ENCODE assay signal across 26 cellular contexts in genomic region chr2:85787981-85788340, GRCh38. TPM values are rescaled to one million over a fixed set of nuclear protein-coding genes. Genes with fewer than 3 reads are reported as not detected.
"Had no signal": no experiment of that assay in that cellular context is flagged by ENCODE, and none has a peak within 500 bp of the region (broad histone marks: within the 10 kb centered on the region; RNA-seq: fewer than 3 reads in every experiment).

No MANE protein-coding gene starts in this region.

- DNase-seq: activated CD4-positive, alpha-beta memory T cell treated with anti-CD3 and anti-CD28 coated beads, Interleukin-2, amount 10 ng/mL, durations not matched to agents 7 days and 5 days; activated CD4-positive, alpha-beta T cell treated with anti-CD3 and anti-CD28 coated beads, Interleukin-2, amount 10 ng/mL, durations not matched to agents 7 days and 5 days; activated CD4-positive, CD25-positive, alpha-beta regulatory T cell treated with anti-CD3 and anti-CD28 coated beads, Interleukin-2, amount 50 U/mL, for 72 hours; activated CD8-positive, alpha-beta memory T cell treated with anti-CD3 and anti-CD28 coated beads, Interleukin-2, amount 50 U/mL, for 48 hours; activated gamma-delta T cell treated with Interleukin-2 at 50 U/mL for 16 hours; activated naive CD4-positive, alpha-beta T cell treated with anti-CD3 and anti-CD28 coated beads, Interleukin-2, amount 50 U/mL, for 16 hours; activated T-cell treated with anti-CD3 and anti-CD28 coated beads, Interleukin-2, amount 50 U/mL, for 24 hours; amniotic stem cell; colonic mucosa; effector CD8-positive, alpha-beta T cell; gastrocnemius medialis; islet precursor cell; lower lobe of right lung; mesenchymal stem cell; right cardiac atrium; stimulated activated naive CD4-positive, alpha-beta T cell; T-helper 17 cell; T1000; trophoblast cell; uterus had no signal

- H3K27ac ChIP-seq: colonic mucosa, gastrocnemius medialis, hepatocyte, lower lobe of right lung, skin epidermis, uterus had no signal

- H3K27me3 ChIP-seq: colonic mucosa, gastrocnemius medialis, hepatocyte, uterus had no signal

- H3K9me3 Mint-ChIP-seq: activated CD4-positive, alpha-beta memory T cell treated with anti-CD3 and anti-CD28 coated beads, Interleukin-2, amount 10 ng/mL, durations not matched to agents 7 days and 5 days; activated CD4-positive, alpha-beta T cell treated with anti-CD3 and anti-CD28 coated beads, Interleukin-2, amount 10 ng/mL, durations not matched to agents 7 days and 5 days; activated T-cell treated with anti-CD3 and anti-CD28 coated beads, Interleukin-2, amount 50 U/mL, for 24 hours; activated T-helper 17 cell treated with anti-CD3 and anti-CD28 coated beads, Interleukin-2, amount 50 U/mL, for 72 hours; naive thymus-derived CD8-positive, alpha-beta T cell; neural crest cell had no signal

- ATAC-seq: activated T-helper 17 cell treated with anti-CD3 and anti-CD28 coated beads, Interleukin-2, amount 50 U/mL, for 72 hours; gastrocnemius medialis; lower lobe of right lung; naive thymus-derived CD8-positive, alpha-beta T cell; right cardiac atrium; SK-N-SH treated with all-trans-retinoic acid at 6 μM for 48 hours; T-helper 17 cell had no signal

- H3K4me3 ChIP-seq: colonic mucosa, gastrocnemius medialis, hepatocyte, lower lobe of right lung, skin epidermis, uterus had no signal

- H3K9me3 ChIP-seq: colonic mucosa, gastrocnemius medialis, lower lobe of right lung, uterus had no signal

- H3K4me3 Mint-ChIP-seq: activated CD4-positive, alpha-beta memory T cell treated with anti-CD3 and anti-CD28 coated beads, Interleukin-2, amount 10 ng/mL, durations not matched to agents 7 days and 5 days; activated CD4-positive, alpha-beta T cell treated with anti-CD3 and anti-CD28 coated beads, Interleukin-2, amount 10 ng/mL, durations not matched to agents 7 days and 5 days; activated T-cell treated with anti-CD3 and anti-CD28 coated beads, Interleukin-2, amount 50 U/mL, for 24 hours; activated T-helper 17 cell treated with anti-CD3 and anti-CD28 coated beads, Interleukin-2, amount 50 U/mL, for 72 hours; naive thymus-derived CD8-positive, alpha-beta T cell; neural crest cell; T-helper 17 cell had no signal

- H3K4me1 ChIP-seq: colonic mucosa had no signal

- H3K79me2 ChIP-seq: hepatocyte had no signal

- H3K36me3 ChIP-seq: colonic mucosa, uterus had no signal

- H3K4me1 Mint-ChIP-seq: activated CD4-positive, alpha-beta memory T cell treated with anti-CD3 and anti-CD28 coated beads, Interleukin-2, amount 10 ng/mL, durations not matched to agents 7 days and 5 days; activated CD4-positive, alpha-beta T cell treated with anti-CD3 and anti-CD28 coated beads, Interleukin-2, amount 10 ng/mL, durations not matched to agents 7 days and 5 days; activated T-helper 17 cell treated with anti-CD3 and anti-CD28 coated beads, Interleukin-2, amount 50 U/mL, for 72 hours had no signal

- H2AFZ ChIP-seq: hepatocyte had no signal

- H3K36me3 Mint-ChIP-seq: naive thymus-derived CD8-positive, alpha-beta T cell had no signal

- H3K27ac Mint-ChIP-seq: activated CD4-positive, alpha-beta memory T cell treated with anti-CD3 and anti-CD28 coated beads, Interleukin-2, amount 10 ng/mL, durations not matched to agents 7 days and 5 days; activated CD4-positive, alpha-beta T cell treated with anti-CD3 and anti-CD28 coated beads, Interleukin-2, amount 10 ng/mL, durations not matched to agents 7 days and 5 days; activated T-cell treated with anti-CD3 and anti-CD28 coated beads, Interleukin-2, amount 50 U/mL, for 24 hours; activated T-helper 17 cell treated with anti-CD3 and anti-CD28 coated beads, Interleukin-2, amount 50 U/mL, for 72 hours; naive thymus-derived CD8-positive, alpha-beta T cell; T-helper 17 cell had no signal

- H3K4me2 ChIP-seq: hepatocyte had no signal

RNA-seq across cellular contexts. Expression of gene ATOH8, which starts 34.2 kb away (rescaled TPM):
- total RNA-seq: activated T-helper 17 cell treated with anti-CD3 and anti-CD28 coated beads, Interleukin-2, amount 50 U/mL, for 72 hours; naive thymus-derived CD8-positive, alpha-beta T cell; T-helper 17 cell had no signal
- polyA plus RNA-seq: naive thymus-derived CD8-positive, alpha-beta T cell had no signal
